Comparison of ENCODE assay signal across 1 cellular context in genomic region chr1:116429821-116430374, GRCh38.
TF ChIP-seq lines count a peak whose summit lies in the region.

No MANE protein-coding gene starts in this region.

TF ChIP-seq in K562, 482 proteins besides CTCF, POLR2A, EP300 and RAD21 (continued from another document and continues in another):
- TF ChIP-seq E2F8 (IDR thresholded peaks at IDR 0.05; ENCODE audit: low read depth, partially characterized antibody) (no peak), CC2D1A (IDR thresholded peaks at IDR 0.05) (0 out of 2 replicates have a peak, but pooled peaks have one; percentile 23), ZNF512 (tag; IDR thresholded peaks at IDR 0.05) (peak; percentile 98), HMBOX1 (IDR thresholded peaks at IDR 0.05) (peak; percentile 80), NUFIP1 (IDR thresholded peaks at IDR 0.05; ENCODE audit: partially characterized antibody) (no peak), NFATC3 (IDR thresholded peaks at IDR 0.05) (no peak), OTX1 (CRISPR knock-in tag; IDR thresholded peaks at IDR 0.05) (0 out of 2 replicates have a peak, but pooled peaks have one; percentile 32), MTA2 (IDR thresholded peaks at IDR 0.05; ENCODE audit: low read depth) (0 out of 2 replicates have a peak, but pooled peaks have one; percentile 7), TARDBP (IDR thresholded peaks at IDR 0.05) (no peak), MEF2D (tag; conservative IDR thresholded peaks at IDR 0.05; ENCODE audit: low read depth) (peak; percentile 66; the same call in 1 of the 2 replicates), E2F5 (CRISPR knock-in tag; IDR thresholded peaks at IDR 0.05) (no peak), FOXJ2 (tag; IDR thresholded peaks at IDR 0.05) (no peak), KDM1A (IDR thresholded peaks at IDR 0.05) (0 out of 4 replicates have a peak, but pooled peaks of 1 of the 2 experiments have one; percentile 18), ZBTB26 (CRISPR knock-in tag; IDR thresholded peaks at IDR 0.05) (0 out of 2 replicates have a peak, but pooled peaks have one; percentile 9), E4F1 (CRISPR knock-in tag; IDR thresholded peaks at IDR 0.05; ENCODE audit: borderline replicate concordance) (no peak), SMARCA4 (IDR thresholded peaks at IDR 0.05) (peak; percentile 60; the same call in 1 of the 2 replicates), ZNF407 (IDR thresholded peaks at IDR 0.05; ENCODE audit: low read depth) (peak; percentile 34; the same call in 1 of the 2 replicates), ZNF212 (CRISPR knock-in tag; IDR thresholded peaks at IDR 0.05) (no peak), TOE1 (IDR thresholded peaks at IDR 0.05; ENCODE audit: borderline replicate concordance) (0 out of 2 replicates have a peak, but pooled peaks have one; percentile 62), TOE1 (CRISPR knock-in tag; IDR thresholded peaks at IDR 0.05; ENCODE audit: borderline replicate concordance, low read depth) (no peak), TGIF2 (CRISPR knock-in tag; IDR thresholded peaks at IDR 0.05) (no peak), MTA1 (IDR thresholded peaks at IDR 0.05; ENCODE audit: borderline replicate concordance) (peak; percentile 79; the same call in 1 of the 2 replicates), PHF21A (IDR thresholded peaks at IDR 0.05; ENCODE audit: borderline replicate concordance, low read depth) (no peak), NFIC (IDR thresholded peaks at IDR 0.05) (peak; percentile 79), BRF2 (IDR thresholded peaks at IDR 0.05; ENCODE audit: borderline replicate concordance, insufficient read depth, insufficient read length) (no peak), PBX2 (CRISPR knock-in tag; IDR thresholded peaks at IDR 0.05; ENCODE audit: low read depth) (no peak), PBX2 (tag; conservative IDR thresholded peaks at IDR 0.05; ENCODE audit: low read depth) (no peak), RB1 (IDR thresholded peaks at IDR 0.05; ENCODE audit: low read depth) (no peak), ARID3A (IDR thresholded peaks at IDR 0.05; ENCODE audit: borderline replicate concordance, low read depth, low read length) (no peak), TFAM (CRISPR knock-in tag; conservative IDR thresholded peaks at IDR 0.05) (no peak), DPF2 (IDR thresholded peaks at IDR 0.05) (0 out of 2 replicates have a peak, but pooled peaks have one; percentile 19)
